In the genomic region with DNA sequence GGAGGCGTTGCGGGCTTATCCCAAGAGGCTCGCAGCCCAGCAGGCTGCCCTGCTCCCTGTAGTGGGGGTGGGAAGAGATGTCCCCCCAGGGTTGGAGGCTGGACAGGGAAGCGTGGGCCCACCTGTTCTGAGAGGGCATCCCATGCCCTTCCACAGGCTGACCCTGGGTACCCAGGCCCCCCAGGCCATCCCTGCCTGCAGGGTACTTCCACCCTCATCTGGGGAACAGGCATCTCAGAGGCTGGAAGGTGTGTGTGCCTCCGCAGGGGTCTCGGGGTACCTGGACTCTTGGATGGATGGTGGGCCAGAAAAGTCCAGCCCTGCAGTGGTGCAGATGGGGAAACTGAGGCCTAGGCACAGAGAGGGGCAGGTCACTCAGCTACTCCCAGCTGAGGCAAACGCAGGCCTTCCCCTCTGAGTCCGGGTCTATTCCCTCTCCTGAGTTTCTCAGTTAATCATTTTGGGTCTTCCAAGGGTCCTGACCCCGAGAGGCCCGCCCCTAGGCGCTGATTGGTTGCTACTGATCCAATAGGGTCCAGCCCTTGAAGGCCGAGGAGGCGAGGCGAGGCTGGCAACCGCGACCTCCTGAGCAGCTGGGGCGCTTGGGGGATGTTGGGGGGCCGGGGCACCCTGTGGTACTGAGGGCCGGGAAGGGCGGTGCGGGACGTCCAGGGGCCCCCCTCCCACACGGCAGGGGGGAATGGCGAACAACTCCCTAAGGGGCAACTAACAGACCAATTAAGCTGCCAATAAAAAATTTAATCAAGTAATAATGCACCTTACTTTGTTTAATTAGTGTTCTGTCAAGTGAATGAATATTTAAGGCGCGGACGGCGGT, we compare ENCODE assay signal across 23 cellular contexts. TPM values are rescaled to one million over a fixed set of nuclear protein-coding genes. Genes with fewer than 3 reads are reported as not detected.
"Had no signal": no experiment of that assay in that cellular context is flagged by ENCODE, and none has a peak within 500 bp of the region (broad histone marks: within the 10 kb centered on the region; RNA-seq: fewer than 3 reads in every experiment).

No MANE protein-coding gene starts in this region.

- H3K27ac ChIP-seq: brain microvascular endothelial cell, colonic mucosa, gastroesophageal sphincter, lower lobe of right lung, upper lobe of left lung had no signal

- H3K27ac Mint-ChIP-seq: activated CD4-positive, alpha-beta T cell treated with anti-CD3 and anti-CD28 coated beads, Interleukin-2, amount 10 ng/mL, durations not matched to agents 7 days and 5 days; activated T-cell treated with anti-CD3 and anti-CD28 coated beads, Interleukin-2, amount 50 U/mL, for 72 hours; nephron; progenitor cell of endocrine pancreas had no signal

- DNase-seq: activated CD4-positive, alpha-beta T cell treated with anti-CD3 and anti-CD28 coated beads, Interleukin-2, amount 10 ng/mL, durations not matched to agents 7 days and 5 days; activated CD8-positive, alpha-beta memory T cell treated with anti-CD3 and anti-CD28 coated beads, Interleukin-2, amount 50 U/mL, for 4 hours; activated effector memory CD4-positive, alpha-beta T cell treated with anti-CD3 and anti-CD28 coated beads, Interleukin-2, amount 50 U/mL, for 16 hours; activated naive CD4-positive, alpha-beta T cell treated with anti-CD3 and anti-CD28 coated beads, Interleukin-2, amount 50 U/mL, for 16 hours; activated T-cell treated with anti-CD3 and anti-CD28 coated beads, Interleukin-2, amount 50 U/mL, for 72 hours; aorta; brain microvascular endothelial cell; colonic mucosa; heart right ventricle; left colon; lower lobe of right lung; stimulated activated CD4-positive, alpha-beta T cell treated with anti-CD3 and anti-CD28 coated beads, Interleukin-2, amount 100 ng/mL, for 24 hours; stimulated activated naive CD8-positive, alpha-beta T cell treated with anti-CD3 and anti-CD28 coated beads, Interleukin-15, Interleukin-2, amounts not matched to agents 100 U/mL and 50 U/mL, for 24 hours; T1000 had no signal

- ATAC-seq: activated CD4-positive, CD25-positive, alpha-beta regulatory T cell treated with anti-CD3 and anti-CD28 coated beads, Interleukin-2, amount 50 U/mL, for 24 hours; activated T-cell treated with anti-CD3 and anti-CD28 coated beads, Interleukin-2, amount 50 U/mL, for 72 hours; esophagus mucosa; gastroesophageal sphincter; left colon; lower lobe of right lung; stimulated activated naive CD8-positive, alpha-beta T cell treated with anti-CD3 and anti-CD28 coated beads, Interleukin-15, Interleukin-2, amounts not matched to agents 100 U/mL and 50 U/mL, for 24 hours had no signal

- H3K36me3 Mint-ChIP-seq: mesothelial cell of epicardium had no signal

- H3K36me3 ChIP-seq: brain microvascular endothelial cell, colonic mucosa, gastroesophageal sphincter, heart right ventricle, lower lobe of right lung, upper lobe of left lung had no signal

- H3K9me3 Mint-ChIP-seq: activated CD4-positive, alpha-beta T cell treated with anti-CD3 and anti-CD28 coated beads, Interleukin-2, amount 10 ng/mL, durations not matched to agents 7 days and 5 days; activated T-cell treated with anti-CD3 and anti-CD28 coated beads, Interleukin-2, amount 50 U/mL, for 72 hours; central memory CD8-positive, alpha-beta T cell; mesothelial cell of epicardium; nephron had no signal

RNA-seq across cellular contexts. Expression of a gene that starts 23.8 kb away (rescaled TPM):
- total RNA-seq: activated CD4-positive, alpha-beta T cell treated with anti-CD3 and anti-CD28 coated beads, Interleukin-2, amount 10 ng/mL, durations not matched to agents 7 days and 5 days; esophagus mucosa; lower lobe of right lung; T-helper 1 cell treated with Interleukin-12 subunit alpha and Interleukin-12 subunit beta and Interleukin-4 antibody, amounts not matched to agents 30 ng/mL and 1 ng/mL, for 36 hours had no signal
